In genomic region chr15:69888406-69888805, GRCh38 we compare ENCODE assay signal across 25 cellular contexts.
"Had no signal": no experiment of that assay in that cellular context is flagged by ENCODE, and none has a peak within 500 bp of the region (broad histone marks: within the 10 kb centered on the region; RNA-seq: fewer than 3 reads in every experiment).

No MANE protein-coding gene starts in this region.

- H3K9me3 ChIP-seq: colonic mucosa, esophagus muscularis mucosa, gastrocnemius medialis, gastroesophageal sphincter, heart right ventricle had no signal

- ATAC-seq: effector memory CD8-positive, alpha-beta T cell; esophagus mucosa; foreskin keratinocyte; gastrocnemius medialis; gastroesophageal sphincter; heart left ventricle; heart right ventricle had no signal

- H3K9me3 Mint-ChIP-seq: dendritic cell treated with granulocyte-macrophage colony-stimulating factor and Interleukin-4, amounts not matched to agents 40 ng/mL and 50 ng/mL, for 4 days; effector memory CD8-positive, alpha-beta T cell had no signal

- H3K27ac ChIP-seq: colonic mucosa, coronary artery, dorsolateral prefrontal cortex, epithelial cell of prostate, esophagus muscularis mucosa, esophagus squamous epithelium, foreskin keratinocyte, gastrocnemius medialis, gastroesophageal sphincter, heart left ventricle, heart right ventricle had no signal

- H3K4me3 ChIP-seq: colonic mucosa, coronary artery, dorsolateral prefrontal cortex, esophagus muscularis mucosa, esophagus squamous epithelium, gastrocnemius medialis, gastroesophageal sphincter, heart left ventricle, heart right ventricle had no signal

- H3K4me3 Mint-ChIP-seq: dendritic cell treated with granulocyte-macrophage colony-stimulating factor and Interleukin-4, amounts not matched to agents 40 ng/mL and 50 ng/mL, for 4 days; effector memory CD8-positive, alpha-beta T cell; endodermal cell had no signal

- H3K4me1 ChIP-seq: colonic mucosa, esophagus muscularis mucosa, esophagus squamous epithelium, foreskin keratinocyte, gastroesophageal sphincter, heart left ventricle had no signal

- H3K27ac Mint-ChIP-seq: dendritic cell treated with granulocyte-macrophage colony-stimulating factor and Interleukin-4, amounts not matched to agents 40 ng/mL and 50 ng/mL, for 4 days; effector memory CD8-positive, alpha-beta T cell; endodermal cell had no signal

- H3K36me3 ChIP-seq: colonic mucosa, esophagus muscularis mucosa, esophagus squamous epithelium, gastrocnemius medialis, gastroesophageal sphincter, heart left ventricle, heart right ventricle had no signal

- H3K27me3 ChIP-seq: colonic mucosa, gastrocnemius medialis had no signal

- DNase-seq: colonic mucosa; cortex of kidney; dermis blood vessel endothelial cell; dorsolateral prefrontal cortex; effector CD4-positive, alpha-beta T cell; effector CD8-positive, alpha-beta T cell; effector memory CD4-positive, alpha-beta T cell; effector memory CD8-positive, alpha-beta T cell; endodermal cell; erythroblast; esophagus squamous epithelium; foreskin fibroblast; foreskin keratinocyte; foreskin melanocyte; gastrocnemius medialis; glutamatergic neuron; head of caudate nucleus; heart left ventricle; heart right ventricle had no signal
